In genomic region chr4:16225996-16226815, GRCh38 we compare ENCODE assay signal across 8 cellular contexts. TPM values are rescaled to one million over a fixed set of nuclear protein-coding genes. Genes with fewer than 3 reads are reported as not detected.
DNase-seq lines count a peak whose midpoint lies in the region; ATAC-seq, FAIRE-seq and TF ChIP-seq lines count a peak whose summit lies in the region.

Gene TAPT1 (minus strand): TSS chr4:16226471. CDS start chr4:16226457, 14 bp downstream.

- FAIRE-seq in HTR-8/SVneo (lab: Jason Lieb, UNC): peak; percentile 70

- H3K9me3 ChIP-seq in SK-N-SH: no peaks in the 10 kb centered on the region
- no peaks in the 10 kb centered on the region for H3K9me3 ChIP-seq in osteoblast (ENCODE audit: low read depth, low read length)
- no peaks in the 10 kb centered on the region for H3K9me3 ChIP-seq in thoracic aorta

- DNase-seq in DMS53 (lab: John Stamatoyannopoulos, UW) (peak; percentile 86), HTR-8/SVneo (ENCODE audit: insufficient read length, low spot score) (peak; percentile 61), SK-N-SH (peak; percentile 93), glomerular visceral epithelial cell (ENCODE audit: extremely low spot score) (peak; percentile 77), osteoblast (ENCODE audit: insufficient read length, low spot score, missing footprints) (peak; percentile 97), thoracic aorta (ENCODE audit: low spot score) (peak; percentile 9)
- DNase-seq in activated naive CD4-positive, alpha-beta T cell treated with anti-CD3 and anti-CD28 coated beads, Interleukin-2, amount 50 U/mL, for 72 hours (ENCODE audit: low spot score in 2 of 2): peak; percentile 70 to 79

- H3K27ac Mint-ChIP-seq in activated naive CD4-positive, alpha-beta T cell treated with anti-CD3 and anti-CD28 coated beads, Interleukin-2, amount 50 U/mL, for 72 hours: peak within 1 kb of the TSS; percentile 98 to 99

- no peaks in the 10 kb centered on the region for H3K9me2 ChIP-seq in SK-N-SH

- H3K4me3 ChIP-seq in SK-N-SH (ENCODE audit: low read depth in 2 of 2, low read length in 1 of 2) (peak within 1 kb of the TSS; percentile 83 to 89), osteoblast (ENCODE audit: insufficient read depth, low read length) (peak within 1 kb of the TSS; percentile 86), thoracic aorta (peak within 1 kb of the TSS; percentile 75)

- H3K9me3 Mint-ChIP-seq in activated naive CD4-positive, alpha-beta T cell treated with anti-CD3 and anti-CD28 coated beads, Interleukin-2, amount 50 U/mL, for 72 hours: no peaks in the 10 kb centered on the region

- peaks cover 56% of the 10 kb centered on the region for H3K79me2 ChIP-seq in SK-N-SH (ENCODE audit: insufficient read depth)
- peaks cover 46% of the 10 kb centered on the region for H3K79me2 ChIP-seq in osteoblast (ENCODE audit: insufficient read depth, low read length)

- no peak for TF ChIP-seq EP300 in SK-N-SH (IDR thresholded peaks at IDR 0.05; ENCODE audit: borderline replicate concordance in 1 of 2, low read depth in 1 of 2, low read length in 1 of 2)

- no peak for TF ChIP-seq RAD21 in SK-N-SH (IDR thresholded peaks at IDR 0.05; ENCODE audit: low read length)

- H3F3A ChIP-seq in SK-N-SH (replicated peaks; ENCODE audit: insufficient read depth): peaks cover 14% of the 10 kb centered on the region

- POLR2A ChIA-PET in SK-N-SH (lab: Yijun Ruan, JAX): no interaction called here

- peak within 1 kb of the TSS; percentile 87 for H3K9ac ChIP-seq in SK-N-SH

- H3K27ac ChIP-seq in SK-N-SH (ENCODE audit: low read depth in 2 of 2, low read length in 1 of 2): peak within 1 kb of the TSS; percentile 73 to 89
- peak within 1 kb of the TSS; percentile 73 for H3K27ac ChIP-seq in osteoblast (ENCODE audit: low read depth, low read length)
- H3K27ac ChIP-seq in thoracic aorta: peak within 1 kb of the TSS; percentile 84 to 96

- H3K27me3 ChIP-seq in SK-N-SH (ENCODE audit: insufficient read depth): no peaks in the 10 kb centered on the region
- H3K27me3 ChIP-seq in osteoblast (ENCODE audit: insufficient read depth, low read length): no peaks in the 10 kb centered on the region
- no peaks in the 10 kb centered on the region for H3K27me3 ChIP-seq in thoracic aorta (replicated peaks; ENCODE audit: insufficient read depth)

- CTCF ChIA-PET in SK-N-SH (lab: Yijun Ruan, JAX): interaction anchor here (1.1 to 1.2 kb wide), 2 partner anchors 24 to 39 kb away, joined by 3 read pairs; no protein-coding TSS in a partner anchor

- H2AFZ ChIP-seq in SK-N-SH (ENCODE audit: low read depth) (peak within 1 kb of the TSS; percentile 81), osteoblast (ENCODE audit: low read length) (peak within 1 kb of the TSS; percentile 94)

- H3K4me2 ChIP-seq in SK-N-SH (peak within 1 kb of the TSS; percentile 97), osteoblast (ENCODE audit: insufficient read depth, low read length) (peak within 1 kb of the TSS; percentile 97)

- peaks cover 0 to 11% of the 10 kb centered on the region in 2 experiments for H3K36me3 ChIP-seq in SK-N-SH (replicated peaks in 1 of 2; ENCODE audit: control insufficient read depth in 1 of 2, insufficient read depth in 2 of 2, low read length in 1 of 2)
- no peaks in the 10 kb centered on the region for H3K36me3 ChIP-seq in osteoblast (ENCODE audit: insufficient read depth, low read length)
- H3K36me3 ChIP-seq in thoracic aorta: no peaks in the 10 kb centered on the region

- H4K20me1 ChIP-seq in SK-N-SH (ENCODE audit: insufficient read depth) (no peaks in the 10 kb centered on the region), osteoblast (ENCODE audit: insufficient read depth, low read length) (peaks cover 18% of the 10 kb centered on the region)

- WGBS in SK-N-SH (ENCODE audit: low lambda C conversion rate): 0% methylated on average over 1 of the region's 135 CpGs

- TF ChIP-seq CTCF in SK-N-SH (IDR thresholded peaks at IDR 0.05) (no peak), osteoblast (IDR thresholded peaks at IDR 0.05; ENCODE audit: extremely low read depth, low read depth, low read length) (no peak), thoracic aorta (IDR thresholded peaks at IDR 0.05) (no peak)

- ATAC-seq in GM21367 (IDR thresholded peaks at IDR 0.05; ENCODE audit: unreplicated experiment) (peak; percentile 59), thoracic aorta (ENCODE audit: insufficient number of reproducible peaks, low FRiP score, low read depth) (peak; percentile 75)
- peak; percentile 77 to 87 for ATAC-seq in activated naive CD4-positive, alpha-beta T cell treated with anti-CD3 and anti-CD28 coated beads, Interleukin-2, amount 50 U/mL, for 72 hours

- peaks cover 9 to 19% of the 10 kb centered on the region in 2 donors for H3K36me3 Mint-ChIP-seq in activated naive CD4-positive, alpha-beta T cell treated with anti-CD3 and anti-CD28 coated beads, Interleukin-2, amount 50 U/mL, for 72 hours

- H3K4me1 ChIP-seq in SK-N-SH (ENCODE audit: control insufficient read depth in 1 of 2, insufficient read depth in 2 of 2, low read depth in 1 of 2, low read length in 1 of 2) (peaks cover 15 to 16% of the 10 kb centered on the region in 2 experiments; a peak in 3 of 4 replicates), osteoblast (ENCODE audit: insufficient read depth, low read length) (peaks cover 18% of the 10 kb centered on the region), thoracic aorta (ENCODE audit: control insufficient read depth in 1 of 2, low read depth in 2 of 2) (peaks cover 36 to 58% of the 10 kb centered on the region in 2 donors)

TF ChIP-seq in SK-N-SH, 30 proteins besides CTCF, POLR2A, EP300 and RAD21 (continues in another document):
- TF ChIP-seq TAF1 (IDR thresholded peaks at IDR 0.05; ENCODE audit: borderline replicate concordance, low read depth, low read length): peak; percentile 30; the same call in 1 of the 2 replicates
- TF ChIP-seq JUND (IDR thresholded peaks at IDR 0.05): no peak
- TF ChIP-seq RXRA (IDR thresholded peaks at IDR 0.05; ENCODE audit: borderline replicate concordance, low read depth): no peak
- TF ChIP-seq USF1 (IDR thresholded peaks at IDR 0.05; ENCODE audit: borderline replicate concordance, low read depth): no peak
- TF ChIP-seq RCOR1 (IDR thresholded peaks at IDR 0.05; ENCODE audit: low read length): no peak
- TF ChIP-seq SMC3 (IDR thresholded peaks at IDR 0.05; ENCODE audit: low read depth, low read length): no peak
- TF ChIP-seq IRF3 (IDR thresholded peaks at IDR 0.05; ENCODE audit: low read depth, low read length): no peak
- TF ChIP-seq NFIC (IDR thresholded peaks at IDR 0.05; ENCODE audit: borderline replicate concordance): no peak
- TF ChIP-seq TEAD4 (IDR thresholded peaks at IDR 0.05; ENCODE audit: borderline replicate concordance, insufficient read depth): no peak
- TF ChIP-seq FOSL2 (IDR thresholded peaks at IDR 0.05; ENCODE audit: borderline replicate concordance, low read depth): no peak
- no peak for TF ChIP-seq CHD2 (IDR thresholded peaks at IDR 0.05; ENCODE audit: low read length, partially characterized antibody)
- TF ChIP-seq MEF2A (IDR thresholded peaks at IDR 0.05; ENCODE audit: borderline replicate concordance, low read depth): no peak
- TF ChIP-seq FOXM1 (IDR thresholded peaks at IDR 0.05; ENCODE audit: low read depth): no peak
- TF ChIP-seq ZBTB33 (IDR thresholded peaks at IDR 0.05; ENCODE audit: borderline replicate concordance, low read depth): no peak
- TF ChIP-seq ELF1 (IDR thresholded peaks at IDR 0.05): no peak
- TF ChIP-seq GABPA (IDR thresholded peaks at IDR 0.05; ENCODE audit: low read depth): no peak
- TF ChIP-seq YY1 (IDR thresholded peaks at IDR 0.05; ENCODE audit: low read depth): peak; percentile 79
- TF ChIP-seq EZH2phosphoT487 (IDR thresholded peaks at IDR 0.05; ENCODE audit: borderline replicate concordance, low read depth): no peak
- TF ChIP-seq MAX (IDR thresholded peaks at IDR 0.05; ENCODE audit: low read depth): 0 out of 2 replicates have a peak, but pooled peaks have one; percentile 33

RNA-seq across cellular contexts. Expression of gene TAPT1, which starts in this region (rescaled TPM):
- polyA plus RNA-seq in SK-N-SH (2012; rRNA removed): 6.2 and 10.4 TPM in 2 replicates
- 7.2 and 7.4 TPM in 2 replicates for polyA plus RNA-seq in SK-N-SH (2012; cell fraction: cytosol; rRNA removed)
- polyA plus RNA-seq in SK-N-SH (2012; cell fraction: nucleus; rRNA removed): 10.6 and 21.8 TPM in 2 replicates
- total RNA-seq in activated naive CD4-positive, alpha-beta T cell treated with anti-CD3 and anti-CD28 coated beads, Interleukin-2, amount 50 U/mL, for 72 hours: 10 to 100 TPM; 33.6 to 52.5 TPM
- total RNA-seq in osteoblast (18.0 and 19.5 TPM in 2 replicates), thoracic aorta (10 to 100 TPM; 34.4 to 36.0 TPM)

Comparison
In these comparisons a context has a peak if more than half of its experiments do, and no peak if none do; other contexts are left out.
1. Peak in every context shown above with its lines: DNase-seq, ATAC-seq, H3K4me3 ChIP-seq and H3K27ac ChIP-seq.
2. DNase-seq: peak in every context shown above with its lines; median percentile 97 in osteoblast; 93 in SK-N-SH; 86 in DMS53; 77 in glomerular visceral epithelial cell; 74 in activated naive CD4-positive, alpha-beta T cell treated with anti-CD3 and anti-CD28 coated beads, Interleukin-2, amount 50 U/mL, for 72 hours; 61 in HTR-8/SVneo; 9 in thoracic aorta.